In genomic region chr22:49491726-49492125, GRCh38 we compare ENCODE assay signal across 26 cellular contexts.
"Had no signal": no experiment of that assay in that cellular context is flagged by ENCODE, and none has a peak within 500 bp of the region (broad histone marks: within the 10 kb centered on the region; RNA-seq: fewer than 3 reads in every experiment).

No MANE protein-coding gene starts in this region.

- H3K4me1 ChIP-seq: esophagus muscularis mucosa, foreskin keratinocyte, gastroesophageal sphincter, heart right ventricle had no signal

- H3K27ac ChIP-seq: brain microvascular endothelial cell, esophagus muscularis mucosa, foreskin keratinocyte, gastroesophageal sphincter, heart right ventricle had no signal

- H3K4me3 ChIP-seq: esophagus muscularis mucosa, gastroesophageal sphincter, heart right ventricle had no signal

- ATAC-seq: activated CD4-positive, alpha-beta T cell treated with anti-CD3 and anti-CD28 coated beads for 36 hours; activated CD8-positive, alpha-beta T cell treated with anti-CD3 and anti-CD28 coated beads, Interleukin-2, amount 10 ng/mL, durations not matched to agents 7 days and 5 days; activated T-cell treated with anti-CD3 and anti-CD28 coated beads, Interleukin-2, amount 50 U/mL, for 4 hours; activated T-helper 17 cell treated with anti-CD3 and anti-CD28 coated beads, Interleukin-2, amount 50 U/mL, for 72 hours; effector memory CD8-positive, alpha-beta T cell; foreskin keratinocyte; gastroesophageal sphincter had no signal

- H3K27me3 ChIP-seq: brain microvascular endothelial cell, foreskin keratinocyte had no signal

- DNase-seq: activated CD4-positive, alpha-beta memory T cell treated with anti-CD3 and anti-CD28 coated beads for 36 hours; activated CD4-positive, alpha-beta T cell treated with anti-CD3 and anti-CD28 coated beads for 36 hours; activated CD4-positive, alpha-beta T cell treated with anti-CD3 and anti-CD28 coated beads, Interleukin-2, amount 10 ng/mL, durations not matched to agents 24 days and 14 days; activated CD4-positive, CD25-positive, alpha-beta regulatory T cell; activated CD4-positive, CD25-positive, alpha-beta regulatory T cell treated with anti-CD3 and anti-CD28 coated beads, Interleukin-2, amount 50 U/mL, for 72 hours; activated CD8-positive, alpha-beta T cell treated with anti-CD3 and anti-CD28 coated beads, Interleukin-2, amount 10 ng/mL, durations not matched to agents 7 days and 5 days; activated effector memory CD4-positive, alpha-beta T cell treated with Interleukin-2 at 50 U/mL for 16 hours; activated gamma-delta T cell treated with Interleukin-2 at 50 U/mL for 16 hours; activated naive CD4-positive, alpha-beta T cell treated with anti-CD3 and anti-CD28 coated beads, Interleukin-2, amount 50 U/mL, for 16 hours; activated naive CD4-positive, alpha-beta T cell treated with Interleukin-2 at 50 U/mL for 16 hours; activated T-cell treated with anti-CD3 and anti-CD28 coated beads, Interleukin-2, amount 50 U/mL, for 4 hours; amniotic stem cell; anterior cingulate cortex; brain microvascular endothelial cell; caudate nucleus; effector memory CD8-positive, alpha-beta T cell; erythroblast; foreskin keratinocyte; heart right ventricle; T-helper 2 cell had no signal

- H3K36me3 ChIP-seq: brain microvascular endothelial cell, esophagus muscularis mucosa, gastroesophageal sphincter, heart right ventricle had no signal

- FAIRE-seq: astrocyte, bronchial epithelial cell, colon had no signal
